ENCODE assay signal across 20 cellular contexts in genomic region chr11:24635588-24636290, GRCh38.
DNase-seq lines count a peak whose midpoint lies in the region; ATAC-seq, FAIRE-seq and TF ChIP-seq lines count a peak whose summit lies in the region.
"Had no signal": no experiment of that assay in that cellular context is flagged by ENCODE, and none has a peak within 500 bp of the region (broad histone marks: within the 10 kb centered on the region; RNA-seq: fewer than 3 reads in every experiment).

No MANE protein-coding gene starts in this region.

- H3K4me1 ChIP-seq in OCI-LY1 (ENCODE audit: insufficient read depth, low read length, severe bottlenecking) (peaks cover 9% of the 10 kb centered on the region), prostate gland (replicated peaks) (no peaks in the 10 kb centered on the region), tibial nerve (no peaks in the 10 kb centered on the region)
- H3K4me1 ChIP-seq: BLaER1, testis had no signal

- H3K4me3 ChIP-seq in OCI-LY1 (ENCODE audit: low read depth, low read length, poor library complexity, severe bottlenecking) (no peak overlapping the region), bronchial epithelial cell (ENCODE audit: low read depth, low read length) (no peak overlapping the region), prostate gland (no peak overlapping the region), tibial nerve (no peak overlapping the region)
- H3K4me3 ChIP-seq: BLaER1, SK-N-MC, testis had no signal

- no peaks in the 10 kb centered on the region for H3F3A ChIP-seq in OCI-LY1 (ENCODE audit: insufficient read depth, low read length)

- intact Hi-C loops in prostate gland (cut with DNase I) = no loop called here

- no peak overlapping the region for H3K27ac Mint-ChIP-seq in stimulated activated effector memory CD8-positive, alpha-beta T cell treated with anti-CD3 and anti-CD28 coated beads, Interleukin-12 subunit alpha, Interleukin-12 subunit beta, amount 100 ng/mL, for 72 hours

- no peaks in the 10 kb centered on the region for H4K20me1 ChIP-seq in OCI-LY1 (ENCODE audit: insufficient read depth, low read length)
- H4K20me1 ChIP-seq: BLaER1 had no signal

- no peaks in the 10 kb centered on the region for H3K79me2 ChIP-seq in OCI-LY1 (ENCODE audit: insufficient read depth, low read length)

- TF ChIP-seq EP300 in tibial nerve (IDR thresholded peaks at IDR 0.05) = no peak

- no peaks in the 10 kb centered on the region for H3K9me2 ChIP-seq in OCI-LY1 (ENCODE audit: low read depth, low read length)

- no peak for FAIRE-seq in bronchial epithelial cell (lab: Jason Lieb, UNC)
- FAIRE-seq: GM12892 had no signal

- TF ChIP-seq CTCF in OCI-LY1 (IDR thresholded peaks at IDR 0.05; ENCODE audit: low read length) (no peak), bronchial epithelial cell (IDR thresholded peaks at IDR 0.05; ENCODE audit: insufficient read depth, low read length, severe bottlenecking) (no peak), prostate gland (IDR thresholded peaks at IDR 0.05) (no peak), tibial nerve (IDR thresholded peaks at IDR 0.05) (no peak)

- ATAC-seq in stimulated activated effector memory CD8-positive, alpha-beta T cell treated with anti-CD3 and anti-CD28 coated beads, Interleukin-12 subunit alpha, Interleukin-12 subunit beta, amount 100 ng/mL, for 72 hours = no peak
- no peak for ATAC-seq in GM19324 (IDR thresholded peaks at IDR 0.05; ENCODE audit: low FRiP score, unreplicated experiment)
- ATAC-seq: left cardiac atrium had no signal

- H3K9ac ChIP-seq in OCI-LY1 (ENCODE audit: low read length) = no peak overlapping the region
- H3K9ac ChIP-seq: BLaER1 had no signal

- H3K9me3 ChIP-seq in OCI-LY1 (ENCODE audit: low read length) (no peaks in the 10 kb centered on the region), prostate gland (no peaks in the 10 kb centered on the region), tibial nerve (no peaks in the 10 kb centered on the region)
- H3K9me3 ChIP-seq: BLaER1, testis had no signal

- H2AFZ ChIP-seq in OCI-LY1 (ENCODE audit: low read length) = peak overlapping the region; percentile 41; the same call in 1 of the 2 replicates

- H3K36me3 Mint-ChIP-seq in stimulated activated effector memory CD8-positive, alpha-beta T cell treated with anti-CD3 and anti-CD28 coated beads, Interleukin-12 subunit alpha, Interleukin-12 subunit beta, amount 100 ng/mL, for 72 hours = no peaks in the 10 kb centered on the region

- peak overlapping the region; percentile 34 for H3K27ac ChIP-seq in OCI-LY1 (ENCODE audit: low read depth, low read length, poor library complexity, severe bottlenecking)
- no peak overlapping the region for H3K27ac ChIP-seq in prostate gland
- no peak overlapping the region for H3K27ac ChIP-seq in tibial nerve
- H3K27ac ChIP-seq: BLaER1, SK-N-MC, testis had no signal

- H3K36me3 ChIP-seq in OCI-LY1 (ENCODE audit: insufficient read depth, low read length) = no peaks in the 10 kb centered on the region
- H3K36me3 ChIP-seq in bronchial epithelial cell (ENCODE audit: control insufficient read depth, insufficient read depth, low read length) = no peaks in the 10 kb centered on the region
- H3K36me3 ChIP-seq in prostate gland = no peaks in the 10 kb centered on the region
- no peaks in the 10 kb centered on the region for H3K36me3 ChIP-seq in tibial nerve
- H3K36me3 ChIP-seq: BLaER1 had no signal

- 64% methylated on average over 5 of the region's 5 CpGs for WGBS in prostate gland
- whole genome bisulfite sequencing in tibial nerve, 2 donors = 87% methylated on average over 5 of the region's 5 CpGs

- H3K4me2 ChIP-seq in OCI-LY1 (ENCODE audit: low read length) = no peak overlapping the region
- H3K4me2 ChIP-seq: BLaER1 had no signal

- H3K27me3 ChIP-seq in OCI-LY1 (ENCODE audit: insufficient read depth, low read length) (no peaks in the 10 kb centered on the region), bronchial epithelial cell (ENCODE audit: control insufficient read depth, insufficient read depth, low read length) (no peaks in the 10 kb centered on the region), prostate gland (replicated peaks; ENCODE audit: insufficient read depth) (no peaks in the 10 kb centered on the region), tibial nerve (no peaks in the 10 kb centered on the region)
- H3K27me3 ChIP-seq: BLaER1, testis had no signal

- no peak overlapping the region for H3K4me3 Mint-ChIP-seq in stimulated activated effector memory CD8-positive, alpha-beta T cell treated with anti-CD3 and anti-CD28 coated beads, Interleukin-12 subunit alpha, Interleukin-12 subunit beta, amount 100 ng/mL, for 72 hours

- peak; percentile 25 for DNase-seq in DMS53 (lab: John Stamatoyannopoulos, UW)
- no peak for DNase-seq in DMS53 treated with DMSO at 0.1 percent for 48 hours (lab: John Stamatoyannopoulos, UW; ENCODE audit: unreplicated experiment)
- peak; percentile 61 for DNase-seq in bronchial epithelial cell (ENCODE audit: low read depth)
- DNase-seq in prostate gland (ENCODE audit: low spot score) = peak; percentile 3
- no peak for DNase-seq in stimulated activated effector memory CD8-positive, alpha-beta T cell treated with anti-CD3 and anti-CD28 coated beads, Interleukin-12 subunit alpha, Interleukin-12 subunit beta, amount 100 ng/mL, for 72 hours (ENCODE audit: low spot score in 2 of 2)
- no peak for DNase-seq in tibial nerve (ENCODE audit: low spot score in 2 of 2)
- DNase-seq: 8988T; activated CD4-positive, alpha-beta T cell treated with anti-CD3 and anti-CD28 coated beads for 48 hours; activated effector memory CD4-positive, alpha-beta T cell treated with anti-CD3 and anti-CD28 coated beads, Interleukin-2, amount 50 U/mL, for 16 hours; DMS 273 treated with DMSO at 0.1 percent for 48 hours; hippocampal formation; left cardiac atrium; NCI-H2029 treated with DMSO at 0.1 percent for 48 hours; T1000; testis had no signal

- peaks cover 9% of the 10 kb centered on the region for H3K9me3 Mint-ChIP-seq in stimulated activated effector memory CD8-positive, alpha-beta T cell treated with anti-CD3 and anti-CD28 coated beads, Interleukin-12 subunit alpha, Interleukin-12 subunit beta, amount 100 ng/mL, for 72 hours

- no peak for TF ChIP-seq POLR2A in prostate gland (IDR thresholded peaks at IDR 0.05)
- TF ChIP-seq POLR2A in tibial nerve (IDR thresholded peaks at IDR 0.05) = no peak

- no peaks in the 10 kb centered on the region for H3K4me1 Mint-ChIP-seq in stimulated activated effector memory CD8-positive, alpha-beta T cell treated with anti-CD3 and anti-CD28 coated beads, Interleukin-12 subunit alpha, Interleukin-12 subunit beta, amount 100 ng/mL, for 72 hours

Comparison
In these comparisons a context has a peak if more than half of its experiments do, and no peak if none do; other contexts are left out.
1. DNase-seq: peak in DMS53 (single experiment), bronchial epithelial cell (single experiment) and prostate gland (single experiment); none in DMS53 treated with DMSO at 0.1 percent for 48 hours (single experiment), stimulated activated effector memory CD8-positive, alpha-beta T cell treated with anti-CD3 and anti-CD28 coated beads, Interleukin-12 subunit alpha, Interleukin-12 subunit beta, amount 100 ng/mL, for 72 hours (0 of 2) and tibial nerve (0 of 2).